In genomic region chr12:110577717-110578521, GRCh38 we compare ENCODE assay signal across 1 cellular context.
TF ChIP-seq lines count a peak whose summit lies in the region.

No MANE protein-coding gene starts in this region.

TF ChIP-seq in HepG2, 621 proteins besides CTCF, POLR2A, EP300 and RAD21 (continued from another document):
- TF ChIP-seq ZFP37 (CRISPR knock-in tag; IDR thresholded peaks at IDR 0.05; ENCODE audit: borderline replicate concordance) (no peak), ZNF589 (CRISPR knock-in tag; conservative IDR thresholded peaks at IDR 0.05) (no peak), ZNF234 (CRISPR knock-in tag; conservative IDR thresholded peaks at IDR 0.05) (no peak), ZFX (CRISPR knock-in tag; IDR thresholded peaks at IDR 0.05; ENCODE audit: low read depth) (no peak), PRDM15 (CRISPR knock-in tag; IDR thresholded peaks at IDR 0.05) (no peak), REXO4 (CRISPR knock-in tag; IDR thresholded peaks at IDR 0.05; ENCODE audit: borderline replicate concordance) (no peak), ZNF329 (CRISPR knock-in tag; IDR thresholded peaks at IDR 0.05; ENCODE audit: low read depth) (no peak), FOXM1 (CRISPR knock-in tag; IDR thresholded peaks at IDR 0.05) (no peak)
- TF ChIP-seq, protein P1, sequence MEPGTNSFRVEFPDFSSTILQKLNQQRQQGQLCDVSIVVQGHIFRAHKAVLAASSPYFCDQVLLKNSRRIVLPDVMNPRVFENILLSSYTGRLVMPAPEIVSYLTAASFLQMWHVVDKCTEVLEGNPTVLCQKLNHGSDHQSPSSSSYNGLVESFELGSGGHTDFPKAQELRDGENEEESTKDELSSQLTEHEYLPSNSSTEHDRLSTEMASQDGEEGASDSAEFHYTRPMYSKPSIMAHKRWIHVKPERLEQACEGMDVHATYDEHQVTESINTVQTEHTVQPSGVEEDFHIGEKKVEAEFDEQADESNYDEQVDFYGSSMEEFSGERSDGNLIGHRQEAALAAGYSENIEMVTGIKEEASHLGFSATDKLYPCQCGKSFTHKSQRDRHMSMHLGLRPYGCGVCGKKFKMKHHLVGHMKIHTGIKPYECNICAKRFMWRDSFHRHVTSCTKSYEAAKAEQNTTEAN (CRISPR knock-in tag; conservative IDR thresholded peaks at IDR 0.05): no peak
